ENCODE assay signal across 8 cellular contexts in genomic region chr7:31134246-31135188, GRCh38.
DNase-seq lines count a peak whose midpoint lies in the region; ATAC-seq and TF ChIP-seq lines count a peak whose summit lies in the region.

No MANE protein-coding gene starts in this region.

- H3K4me1 Mint-ChIP-seq in activated naive CD8-positive, alpha-beta T cell treated with anti-CD3 and anti-CD28 coated beads for 36 hours = peaks cover 3% of the 10 kb centered on the region

- H3K27me3 Mint-ChIP-seq in activated naive CD8-positive, alpha-beta T cell treated with anti-CD3 and anti-CD28 coated beads for 36 hours = peaks cover 5% of the 10 kb centered on the region

- peak; percentile 71 for TF ChIP-seq CTCF in LNCAP (IDR thresholded peaks at IDR 0.05)

- intact Hi-C loops in left ventricle myocardium superior (cut with micrococcal nuclease) = no loop called here

- H3K9me3 Mint-ChIP-seq in activated naive CD8-positive, alpha-beta T cell treated with anti-CD3 and anti-CD28 coated beads for 36 hours = no peaks in the 10 kb centered on the region

- ATAC-seq in left ventricle myocardium superior = peak; percentile 98

- no peak overlapping the region for H3K27ac Mint-ChIP-seq in activated naive CD8-positive, alpha-beta T cell treated with anti-CD3 and anti-CD28 coated beads for 36 hours

- DNase-seq in GM04504 (ENCODE audit: low read depth) (peak; percentile 42), GOT3 (lab: John Stamatoyannopoulos, UW) (peak; percentile 38), RPMI8226 (peak; percentile 81), left ventricle myocardium superior (peak; percentile 76), putamen (ENCODE audit: low spot score) (peak; percentile 52)
- DNase-seq in activated naive CD8-positive, alpha-beta T cell treated with anti-CD3 and anti-CD28 coated beads for 36 hours = peak; percentile 47
- no peak for DNase-seq in central memory CD4-positive, alpha-beta T cell

- H3K36me3 Mint-ChIP-seq in activated naive CD8-positive, alpha-beta T cell treated with anti-CD3 and anti-CD28 coated beads for 36 hours = no peaks in the 10 kb centered on the region

- H3K4me3 Mint-ChIP-seq in activated naive CD8-positive, alpha-beta T cell treated with anti-CD3 and anti-CD28 coated beads for 36 hours = no peak overlapping the region
